In genomic region chr4:39998659-39999345, GRCh38 we compare ENCODE assay signal across 14 cellular contexts.
"Had no signal": no experiment of that assay in that cellular context is flagged by ENCODE, and none has a peak within 500 bp of the region (broad histone marks: within the 10 kb centered on the region; RNA-seq: fewer than 3 reads in every experiment).

No MANE protein-coding gene starts in this region.

- H3K9me3 ChIP-seq: tibial artery had no signal

- H3K4me1 ChIP-seq: tibial artery had no signal

- H3K27me3 ChIP-seq: tibial artery had no signal

- H3K36me3 ChIP-seq: tibial artery, WERI-Rb-1 had no signal

- H3K27ac ChIP-seq: coronary artery, skin epidermis, tibial artery, WERI-Rb-1 had no signal

- DNase-seq: activated CD4-positive, alpha-beta T cell treated with anti-CD3 and anti-CD28 coated beads for 4 hours; activated CD8-positive, alpha-beta memory T cell treated with anti-CD3 and anti-CD28 coated beads, Interleukin-2, amount 50 U/mL, for 4 hours; activated CD8-positive, alpha-beta T cell treated with anti-CD3 and anti-CD28 coated beads for 36 hours; activated T-cell treated with anti-CD3 and anti-CD28 coated beads, Interleukin-2, amount 50 U/mL, for 72 hours; caudate nucleus; effector CD8-positive, alpha-beta T cell; hippocampal formation; kidney glomerular epithelial cell; retina; T1000; tibial artery; WERI-Rb-1 had no signal

- H3K4me3 ChIP-seq: coronary artery, skin epidermis, tibial artery had no signal
